Comparison of ENCODE assay signal across 31 cellular contexts in genomic region chr13:92173254-92173653, GRCh38.
DNase-seq lines count a peak whose midpoint lies in the region; ATAC-seq, FAIRE-seq and TF ChIP-seq lines count a peak whose summit lies in the region.
"Had no signal": no experiment of that assay in that cellular context is flagged by ENCODE, and none has a peak within 500 bp of the region (broad histone marks: within the 10 kb centered on the region; RNA-seq: fewer than 3 reads in every experiment).

No MANE protein-coding gene starts in this region.

- no peaks in the 10 kb centered on the region for H3K9me3 ChIP-seq in HepG2 (ENCODE audit: low read length)
- no peaks in the 10 kb centered on the region for H3K9me3 ChIP-seq in right lobe of liver
- H3K9me3 ChIP-seq in osteoblast (ENCODE audit: low read depth, low read length): no peaks in the 10 kb centered on the region
- H3K9me3 ChIP-seq in Peyer's patch: no peaks in the 10 kb centered on the region
- H3K9me3 ChIP-seq: A549; BE2C; BLaER1; BLaER1 treated with 17β-estradiol and CSF1 and Interleukin-3, amounts not matched to agents 10 nM and 100 nM; Caco-2 had no signal

- no peak for TF ChIP-seq EP300 in HepG2 (IDR thresholded peaks at IDR 0.05; ENCODE audit: low read depth in 2 of 2, low read length in 2 of 2)
- no peak for TF ChIP-seq EP300 in HepG2 (CRISPR knock-in tag; IDR thresholded peaks at IDR 0.05; ENCODE audit: borderline replicate concordance)

- WGBS in HepG2 (ENCODE audit: low lambda C conversion rate): 34% methylated on average over 2 of the region's 2 CpGs
- WGBS in right lobe of liver (ENCODE audit: insufficient coverage, low coverage, low lambda C conversion rate, missing lambda C conversion rate): 100% methylated on average over 2 of the region's 2 CpGs

- POLR2A ChIA-PET in HepG2 (lab: Yijun Ruan, JAX): no interaction called here

- CTCF ChIA-PET in HepG2 (lab: Yijun Ruan, JAX; ENCODE audit: low intra/inter-chr PET ratio, low total read pairs): no interaction called here

- H3K36me3 ChIP-seq in HepG2 (replicated peaks in 1 of 2; ENCODE audit: control insufficient read depth in 1 of 2, insufficient read depth in 2 of 2, low read length in 2 of 2) (no peaks in the 10 kb centered on the region), right lobe of liver (no peaks in the 10 kb centered on the region), osteoblast (ENCODE audit: insufficient read depth, low read length) (no peaks in the 10 kb centered on the region), Peyer's patch (no peaks in the 10 kb centered on the region)
- H3K36me3 ChIP-seq: BE2C; BLaER1; BLaER1 treated with 17β-estradiol and CSF1 and Interleukin-3, amounts not matched to agents 10 nM and 100 nM had no signal

- H3K79me2 ChIP-seq in HepG2 (ENCODE audit: insufficient read depth, low read length): no peaks in the 10 kb centered on the region
- H3K79me2 ChIP-seq in osteoblast (ENCODE audit: insufficient read depth, low read length): no peaks in the 10 kb centered on the region

- no peak overlapping the region for H3K4me3 ChIP-seq in HepG2 (replicated peaks in 1 of 3; ENCODE audit: insufficient read depth in 1 of 3, low read depth in 2 of 3, low read length in 3 of 3)
- H3K4me3 ChIP-seq in right lobe of liver: no peak overlapping the region
- H3K4me3 ChIP-seq in osteoblast (ENCODE audit: insufficient read depth, low read length): no peak overlapping the region
- no peak overlapping the region for H3K4me3 ChIP-seq in Peyer's patch
- H3K4me3 ChIP-seq: A549; BLaER1; BLaER1 treated with 17β-estradiol and CSF1 and Interleukin-3, amounts not matched to agents 10 nM and 100 nM had no signal

- no peak for TF ChIP-seq RAD21 in HepG2 (CRISPR knock-in tag; IDR thresholded peaks at IDR 0.05)

- H3K4me1 ChIP-seq in HepG2 (ENCODE audit: insufficient read depth, low read length): no peaks in the 10 kb centered on the region
- no peaks in the 10 kb centered on the region for H3K4me1 ChIP-seq in right lobe of liver
- H3K4me1 ChIP-seq in osteoblast (ENCODE audit: insufficient read depth, low read length): no peaks in the 10 kb centered on the region
- H3K4me1 ChIP-seq in Peyer's patch: no peaks in the 10 kb centered on the region
- H3K4me1 ChIP-seq: A549; BE2C; BLaER1; BLaER1 treated with 17β-estradiol and CSF1 and Interleukin-3, amounts not matched to agents 10 nM and 100 nM; Caco-2 had no signal

- no peak for FAIRE-seq in HepG2 (lab: Jason Lieb, UNC)
- FAIRE-seq: A204.1, A549, D721Med had no signal

- in situ Hi-C loops in HepG2 (cut with HindIII; ENCODE audit: extremely low pct_ligation_motif_present, low pct_unique_long_range_greater_than_20kb): no loop called here

- no peak for ATAC-seq in HepG2
- ATAC-seq in right lobe of liver: no peak
- ATAC-seq: A549; CD8-positive, alpha-beta T cell had no signal

- no TSS peak for BruUV-seq in HepG2 (replicated peaks; lab: Mats Ljungman, UMichigan)

- TF ChIP-seq POLR2A in HepG2 (IDR thresholded peaks at IDR 0.05; ENCODE audit: insufficient read depth in 1 of 2, low read depth in 2 of 2, low read length in 2 of 2) (no peak), right lobe of liver (IDR thresholded peaks at IDR 0.05) (no peak), Peyer's patch (IDR thresholded peaks at IDR 0.05) (no peak)

- H2AFZ ChIP-seq in HepG2 (ENCODE audit: low read length): no peak overlapping the region
- H2AFZ ChIP-seq in osteoblast (ENCODE audit: low read length): no peak overlapping the region

- H3K9ac ChIP-seq in HepG2 (ENCODE audit: insufficient read depth, low read depth, low read length): no peak overlapping the region
- H3K9ac ChIP-seq: BLaER1; BLaER1 treated with 17β-estradiol and CSF1 and Interleukin-3, amounts not matched to agents 10 nM and 100 nM had no signal

- H4K20me1 ChIP-seq in HepG2 (ENCODE audit: insufficient read depth, low read length) (no peaks in the 10 kb centered on the region), osteoblast (ENCODE audit: insufficient read depth, low read length) (no peaks in the 10 kb centered on the region)
- H4K20me1 ChIP-seq: BLaER1; BLaER1 treated with 17β-estradiol and CSF1 and Interleukin-3, amounts not matched to agents 10 nM and 100 nM had no signal

- TF ChIP-seq CTCF in HepG2 (CRISPR knock-in tag; IDR thresholded peaks at IDR 0.05) (no peak), right lobe of liver (IDR thresholded peaks at IDR 0.05) (no peak), osteoblast (IDR thresholded peaks at IDR 0.05; ENCODE audit: extremely low read depth, low read depth, low read length) (no peak), Peyer's patch (IDR thresholded peaks at IDR 0.05) (no peak)

- intact Hi-C loops in HepG2 (cut with micrococcal nuclease; ENCODE audit: unreplicated experiment): no loop called here
- intact Hi-C loops in right lobe of liver (cut with DNase I): no loop called here

- H3K27ac ChIP-seq in HepG2 (ENCODE audit: extremely low read length, insufficient read depth, low read length) (no peak overlapping the region), right lobe of liver (no peak overlapping the region), osteoblast (ENCODE audit: low read depth, low read length) (no peak overlapping the region), Peyer's patch (no peak overlapping the region)
- H3K27ac ChIP-seq: 22Rv1; A549; BLaER1; BLaER1 treated with 17β-estradiol and CSF1 and Interleukin-3, amounts not matched to agents 10 nM and 100 nM; C4-2B had no signal

- H3K27me3 ChIP-seq in HepG2 (ENCODE audit: control insufficient read depth in 1 of 2, insufficient read depth in 2 of 2, low read length in 2 of 2) (no peaks in the 10 kb centered on the region; a peak in 1 of 5 replicates), right lobe of liver (no peaks in the 10 kb centered on the region), osteoblast (ENCODE audit: insufficient read depth, low read length) (no peaks in the 10 kb centered on the region), Peyer's patch (no peaks in the 10 kb centered on the region)
- H3K27me3 ChIP-seq: BE2C; BLaER1; BLaER1 treated with 17β-estradiol and CSF1 and Interleukin-3, amounts not matched to agents 10 nM and 100 nM had no signal

- DNase-seq in HepG2 (ENCODE audit: low spot score): no peak
- no peak for DNase-seq in right lobe of liver
- peak; percentile 14 for DNase-seq in osteoblast (ENCODE audit: insufficient read length, low spot score, missing footprints)
- DNase-seq in Peyer's patch: no peak
- DNase-seq: 8988T; ACHN; AML-193; BE2C; C1 segment of cervical spinal cord; Caco-2; Calu3; CD4-positive, alpha-beta memory T cell; CD4-positive, alpha-beta T cell; CD4-positive, CD25-positive, alpha-beta regulatory T cell; CD8-positive, alpha-beta memory T cell; CD8-positive, alpha-beta T cell; COR-L47; DMS 273 treated with DMSO at 0.1 percent for 48 hours; DMS153; DMS53; DMS79; DMS79 treated with DMSO at 0.1 percent for 48 hours; DND-41; EL had no signal

- H3K4me2 ChIP-seq in HepG2 (ENCODE audit: low read depth, low read length) (no peak overlapping the region), osteoblast (ENCODE audit: insufficient read depth, low read length) (no peak overlapping the region)
- H3K4me2 ChIP-seq: A549; BLaER1; BLaER1 treated with 17β-estradiol and CSF1 and Interleukin-3, amounts not matched to agents 10 nM and 100 nM had no signal

TF ChIP-seq in HepG2, 621 proteins besides CTCF, POLR2A, EP300 and RAD21:
- TF ChIP-seq MNT (IDR thresholded peaks at IDR 0.05) (peak; percentile 98), ZNF710 (CRISPR knock-in tag; IDR thresholded peaks at IDR 0.05; ENCODE audit: borderline replicate concordance) (no peak)
